ENCODE assay signal across 1 cellular context in genomic region chr9:133973111-133973790, GRCh38.
TF ChIP-seq lines count a peak whose summit lies in the region.

No MANE protein-coding gene starts in this region.

TF ChIP-seq in liver, 16 proteins besides CTCF, POLR2A, EP300 and RAD21 (continued from another document):
- no peak for TF ChIP-seq HNF4A (conservative IDR thresholded peaks at IDR 0.05)
- no peak for TF ChIP-seq FOXA2 (IDR thresholded peaks at IDR 0.05)
